1 cellular context compared by ENCODE assay signal in genomic region chr5:53560506-53561191, GRCh38.
TF ChIP-seq lines count a peak whose summit lies in the region.

Gene NDUFS4 (plus strand): TSS chr5:53560639. CDS start chr5:53560663, 24 bp downstream.

TF ChIP-seq in HepG2, 621 proteins besides CTCF, POLR2A, EP300 and RAD21 (continued from another document and continues in another):
- TF ChIP-seq KIAA2018 (CRISPR knock-in tag; IDR thresholded peaks at IDR 0.05; ENCODE audit: borderline replicate concordance) (no peak), ZFP36 (IDR thresholded peaks at IDR 0.05; ENCODE audit: borderline replicate concordance, low read depth, low read length, partially characterized antibody) (no peak), POLR2AphosphoS2 (IDR thresholded peaks at IDR 0.05; ENCODE audit: low read depth, low read length) (no peak), RCOR2 (CRISPR knock-in tag; IDR thresholded peaks at IDR 0.05) (peak; percentile 65; the same call in 1 of the 2 replicates), ZNF484 (CRISPR knock-in tag; IDR thresholded peaks at IDR 0.05; ENCODE audit: borderline replicate concordance, low read depth) (no peak), SMAD3 (CRISPR knock-in tag; IDR thresholded peaks at IDR 0.05) (no peak), RXRA (CRISPR knock-in tag; IDR thresholded peaks at IDR 0.05) (peak; percentile 80), ZNF597 (CRISPR knock-in tag; IDR thresholded peaks at IDR 0.05) (no peak), PAWR (CRISPR knock-in tag; IDR thresholded peaks at IDR 0.05; ENCODE audit: borderline replicate concordance) (peak; percentile 71; the same call in 1 of the 2 replicates), ESRRA (CRISPR knock-in tag; IDR thresholded peaks at IDR 0.05; ENCODE audit: low read depth) (peak; percentile 73), ARNT2 (CRISPR knock-in tag; IDR thresholded peaks at IDR 0.05; ENCODE audit: low read depth) (peak; percentile 40; the same call in 1 of the 2 replicates), ZNF30 (CRISPR knock-in tag; IDR thresholded peaks at IDR 0.05) (no peak), NFAT5 (CRISPR knock-in tag; IDR thresholded peaks at IDR 0.05) (no peak), ZC3H4 (CRISPR knock-in tag; IDR thresholded peaks at IDR 0.05; ENCODE audit: borderline replicate concordance) (no peak), ZBTB49 (CRISPR knock-in tag; IDR thresholded peaks at IDR 0.05; ENCODE audit: borderline replicate concordance) (no peak), YEATS4 (CRISPR knock-in tag; IDR thresholded peaks at IDR 0.05; ENCODE audit: borderline replicate concordance) (peak; percentile 78), MIER3 (CRISPR knock-in tag; IDR thresholded peaks at IDR 0.05; ENCODE audit: borderline replicate concordance) (peak; percentile 93; the same call in 1 of the 2 replicates), GLI4 (CRISPR knock-in tag; IDR thresholded peaks at IDR 0.05; ENCODE audit: borderline replicate concordance) (peak; percentile 86; the same call in 1 of the 2 replicates), MED1 (CRISPR knock-in tag; IDR thresholded peaks at IDR 0.05) (peak; percentile 61; the same call in 1 of the 2 replicates), ZNF652 (CRISPR knock-in tag; IDR thresholded peaks at IDR 0.05; ENCODE audit: borderline replicate concordance, low read depth) (peak; percentile 66; the same call in 1 of the 2 replicates), ZNF788 (CRISPR knock-in tag; IDR thresholded peaks at IDR 0.05; ENCODE audit: borderline replicate concordance) (peak; percentile 79; the same call in 1 of the 2 replicates), HDAC6 (IDR thresholded peaks at IDR 0.05; ENCODE audit: low read depth, low read length) (no peak), CREB3 (CRISPR knock-in tag; IDR thresholded peaks at IDR 0.05) (no peak), ZNF646 (CRISPR knock-in tag; IDR thresholded peaks at IDR 0.05) (no peak), ZNF230 (CRISPR knock-in tag; IDR thresholded peaks at IDR 0.05) (no peak), ZNF382 (CRISPR knock-in tag; IDR thresholded peaks at IDR 0.05; ENCODE audit: borderline replicate concordance) (no peak)
